Comparison of ENCODE assay signal across 10 cellular contexts in genomic region chr1:206012086-206012859, GRCh38. TPM values are rescaled to one million over a fixed set of nuclear protein-coding genes. Genes with fewer than 3 reads are reported as not detected.
DNase-seq lines count a peak whose midpoint lies in the region; ATAC-seq and TF ChIP-seq lines count a peak whose summit lies in the region.
"Had no signal": no experiment of that assay in that cellular context is flagged by ENCODE, and none has a peak within 500 bp of the region (broad histone marks: within the 10 kb centered on the region; RNA-seq: fewer than 3 reads in every experiment).

No MANE protein-coding gene starts in this region.

- TF ChIP-seq CTCF in OCI-LY3 (IDR thresholded peaks at IDR 0.05; ENCODE audit: low read depth, low read length) = no peak
- no peak for TF ChIP-seq CTCF in sigmoid colon (IDR thresholded peaks at IDR 0.05)

- H3K79me2 ChIP-seq in OCI-LY3 (ENCODE audit: low read length) = peaks cover 5% of the 10 kb centered on the region; the same call in 1 of the 2 replicates

- H3K9me3 ChIP-seq in OCI-LY3 (ENCODE audit: insufficient read depth, low read length) = no peaks in the 10 kb centered on the region
- H3K9me3 ChIP-seq in sigmoid colon = no peaks in the 10 kb centered on the region

- no peaks in the 10 kb centered on the region for H4K20me1 ChIP-seq in OCI-LY3 (ENCODE audit: insufficient read depth, low read length)

- no peak overlapping the region; the same call in 1 of the 2 replicates for H2AFZ ChIP-seq in OCI-LY3 (ENCODE audit: low read depth, low read length)

- intact Hi-C loops in sigmoid colon (cut with DNase I) = no loop called here

- no peaks in the 10 kb centered on the region for H3K36me3 ChIP-seq in OCI-LY3 (replicated peaks; ENCODE audit: low read depth, low read length)
- no peaks in the 10 kb centered on the region for H3K36me3 ChIP-seq in sigmoid colon

- DNase-seq in activated gamma-delta T cell treated with Interleukin-2 at 50 U/mL for 16 hours (peak; percentile 29), activated gamma-delta T cell (lab: John Stamatoyannopoulos, UW) (no peak), ecto neural progenitor cell (ENCODE audit: low spot score) (peak; percentile 39), sigmoid colon (peak; percentile 86), LoVo (ENCODE audit: low spot score) (no peak), AG20443 (ENCODE audit: low spot score) (no peak)

- peak overlapping the region; percentile 51 for H3K4me3 ChIP-seq in OCI-LY3 (ENCODE audit: low read length)
- H3K4me3 ChIP-seq in sigmoid colon = no peak overlapping the region

- no peak for TF ChIP-seq EP300 in sigmoid colon (IDR thresholded peaks at IDR 0.05)

- H3K4me1 ChIP-seq in OCI-LY3 (ENCODE audit: low read length) (peaks cover 62% of the 10 kb centered on the region), sigmoid colon (no peaks in the 10 kb centered on the region)

- peak overlapping the region; percentile 71 for H3K4me2 ChIP-seq in OCI-LY3 (ENCODE audit: low read length)

- peak overlapping the region; percentile 59 for H3K9ac ChIP-seq in OCI-LY3 (ENCODE audit: low read length)

- WGBS in sigmoid colon, 2 donors = 38 to 41% methylated on average over 17 of the region's 17 CpGs

- no peak for TF ChIP-seq POLR2A in sigmoid colon (IDR thresholded peaks at IDR 0.05)

- no peaks in the 10 kb centered on the region for H3K27me3 ChIP-seq in OCI-LY3 (ENCODE audit: low read depth, low read length)
- H3K27me3 ChIP-seq in sigmoid colon = no peaks in the 10 kb centered on the region

- ATAC-seq in HG02981 (IDR thresholded peaks at IDR 0.05; ENCODE audit: unreplicated experiment) = peak; percentile 97

- H3K27ac ChIP-seq in OCI-LY3 (ENCODE audit: low read length) (peak overlapping the region; percentile 81), sigmoid colon (no peak overlapping the region)

RNA-seq across cellular contexts. Expression of gene RAB7B, which starts 9.1 kb away (rescaled TPM):
- 1 to 10 TPM in 3 of 4 donors, under 1 TPM in 1; 0.27 to 5.3 (median 2.0) TPM for total RNA-seq in sigmoid colon
- polyA plus RNA-seq in sigmoid colon = 1 to 10 TPM in 2 of 3 donors, under 1 TPM in 1; 0.69 to 2.1 (median 1.2) TPM
- polyA plus RNA-seq: CD8-positive, alpha-beta memory T cell had no signal

RNA-seq across cellular contexts. Expression of gene CTSE, which starts 11.4 kb away (rescaled TPM):
- not detected for total RNA-seq in sigmoid colon
- 1 to 10 TPM; 4.4 to 9.0 (median 8.6) TPM for polyA plus RNA-seq in sigmoid colon
- total RNA-seq: CD8-positive, alpha-beta memory T cell had no signal
- polyA plus RNA-seq: CD8-positive, alpha-beta memory T cell had no signal

RNA-seq across cellular contexts. Expression of gene RHEX, which starts 40.7 kb away (rescaled TPM):
- 1 to 10 TPM in 1 of 4 donors, not detected in 3; 3.6 TPM for total RNA-seq in sigmoid colon
- polyA plus RNA-seq in sigmoid colon = 1 to 10 TPM in 1 of 3 donors, under 1 TPM in 1, not detected in 1; 0.54 to 2.4 TPM
- total RNA-seq: CD8-positive, alpha-beta memory T cell; temporal lobe had no signal
- polyA plus RNA-seq: CD8-positive, alpha-beta memory T cell had no signal

Comparison
In these comparisons a context has a peak if more than half of its experiments do, and no peak if none do; other contexts are left out.
1. DNase-seq: peak in activated gamma-delta T cell treated with Interleukin-2 at 50 U/mL for 16 hours (single experiment), ecto neural progenitor cell (single experiment) and sigmoid colon (single experiment); none in activated gamma-delta T cell (single experiment), LoVo (single experiment) and AG20443 (single experiment).